ENCODE assay signal across 8 cellular contexts in the genomic region with DNA sequence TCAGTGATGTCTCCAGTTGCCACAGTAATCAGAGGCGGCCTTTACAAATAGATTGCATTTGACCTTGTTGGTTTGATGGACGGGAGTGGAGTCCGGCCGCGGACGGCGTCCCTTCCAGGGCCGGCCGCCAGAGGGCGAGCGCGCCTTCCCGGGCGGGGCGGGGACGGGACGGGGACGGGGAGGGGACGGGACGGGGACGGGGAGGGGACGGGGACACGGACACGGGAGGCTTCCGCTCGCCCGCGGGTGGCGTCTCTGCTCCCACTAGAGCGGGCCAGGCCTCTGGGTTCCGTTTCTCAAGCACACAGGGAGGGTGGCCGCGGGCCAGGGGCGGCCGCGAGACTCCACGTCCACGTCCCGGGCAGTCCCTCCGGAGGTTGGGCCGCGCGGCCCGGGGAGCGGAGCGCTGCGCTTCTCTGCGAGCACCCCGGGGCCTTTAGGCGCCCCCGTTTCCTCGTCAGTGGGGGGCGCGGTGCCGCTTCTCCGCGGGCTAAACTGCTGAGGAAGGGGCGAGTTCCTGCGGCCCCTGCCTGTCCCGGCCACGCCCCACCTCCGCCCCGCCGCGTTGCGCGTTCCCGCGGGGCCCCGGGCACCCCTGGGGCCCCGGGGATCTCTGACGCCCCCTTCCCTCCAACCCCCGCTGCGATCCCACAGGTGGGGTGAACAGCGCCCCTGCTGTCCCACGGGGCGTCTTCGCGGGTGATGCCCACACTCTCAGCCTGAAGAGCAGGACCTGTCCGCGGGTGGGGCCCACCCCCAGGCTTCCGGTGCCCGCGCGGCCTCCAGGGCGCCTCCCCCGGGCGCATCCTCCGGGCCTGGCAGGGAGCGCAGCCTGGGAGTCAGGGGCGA.
DNase-seq lines count a peak whose midpoint lies in the region; ATAC-seq, FAIRE-seq and TF ChIP-seq lines count a peak whose summit lies in the region.

No MANE protein-coding gene starts in this region.

- in situ Hi-C loops in ACHN (cut with HindIII; ENCODE audit: low pct_ligation_motif_present, low pct_unique_long_range_greater_than_20kb, low sequenced_read_pairs) = no loop called here

- no peak overlapping the region for H3K14ac ChIP-seq in H1 (ENCODE audit: insufficient read length)

- 0 out of 2 replicates have a peak overlapping the region, but pooled peaks have one; percentile 20 for H4K8ac ChIP-seq in H1 (ENCODE audit: extremely low read depth, insufficient read depth, low read length)

- CTCF ChIA-PET in H1 (lab: Charles Lee; ENCODE audit: partially characterized antibody) = interaction anchor here (0.6 to 2.2 kb wide), 22 partner anchors 8 to 604 kb away, joined by 3 to 14 read pairs (median 4); no protein-coding TSS in a partner anchor

- H2BK5ac ChIP-seq in H1 (ENCODE audit: low read depth, low read length) = no peak overlapping the region

- peaks cover 0 to 12% (median 8%) of the 10 kb centered on the region in 4 experiments; a peak in 6 of 7 replicates for H3K27me3 ChIP-seq in H1 (replicated peaks in 1 of 4; ENCODE audit: control insufficient read depth in 3 of 4, extremely low read depth in 1 of 4, insufficient read depth in 3 of 4, low read length in 3 of 4)

- H3K9ac ChIP-seq in H1 (replicated peaks in 1 of 4; ENCODE audit: extremely low read depth in 1 of 4, low read depth in 3 of 4, low read length in 3 of 4) = no peak overlapping the region

- TF ChIP-seq CTCF in H1 (IDR thresholded peaks at IDR 0.05; ENCODE audit: control extremely low read depth in 1 of 3, insufficient read depth in 1 of 3, low read depth in 1 of 3, low read length in 3 of 3) (peak; percentile 68 to 79 (median 70)), mesothelial cell of epicardium (IDR thresholded peaks at IDR 0.05; ENCODE audit: unreplicated experiment) (peak; percentile 88)

- H4K5ac ChIP-seq in H1 (ENCODE audit: insufficient read length, low read depth, low read length) = no peak overlapping the region

- TF ChIP-seq EP300 in H1 (IDR thresholded peaks at IDR 0.05; ENCODE audit: borderline replicate concordance in 1 of 2, low read depth in 2 of 2, low read length in 2 of 2) = no peak

- no peak overlapping the region for H2BK12ac ChIP-seq in H1 (ENCODE audit: low read depth, low read length)

- H3K4me3 Mint-ChIP-seq in mesothelial cell of epicardium = peak overlapping the region; percentile 60

- ATAC-seq in GM19035 (IDR thresholded peaks at IDR 0.05; ENCODE audit: unreplicated experiment) = peak; percentile 48

- H3K36me3 Mint-ChIP-seq in mesothelial cell of epicardium = no peaks in the 10 kb centered on the region

- peak overlapping the region; percentile 46 to 80 (median 60) for H3K4me3 ChIP-seq in H1 (ENCODE audit: extremely low read depth in 1 of 4, insufficient read depth in 2 of 4, low read depth in 3 of 4, low read length in 4 of 4)

- H3K4ac ChIP-seq in H1 (replicated peaks; ENCODE audit: insufficient read length, low read depth, low read length) = no peak overlapping the region

- no peaks in the 10 kb centered on the region for H3K79me2 ChIP-seq in H1 (ENCODE audit: control insufficient read depth in 1 of 2, insufficient read depth in 2 of 2, low read length in 2 of 2)

- no peak overlapping the region for H3K23ac ChIP-seq in H1 (ENCODE audit: insufficient read length)

- H3K79me1 ChIP-seq in H1 (ENCODE audit: low read depth, low read length) = no peaks in the 10 kb centered on the region

- DNase-seq in ACHN (peak; percentile 61), HuH-7.5 (ENCODE audit: low spot score) (peak; percentile 79), H1 (ENCODE audit: low read depth in 1 of 2, low spot score in 2 of 2) (peak in 1 of 2 experiments; percentile 88), mesothelial cell of epicardium (ENCODE audit: low spot score in 2 of 2, unreplicated experiment in 2 of 2) (peak; percentile 50 to 80), inferior parietal cortex (ENCODE audit: extremely low spot score) (no peak)
- peak; percentile 35 to 69 for DNase-seq in activated CD8-positive, alpha-beta memory T cell treated with anti-CD3 and anti-CD28 coated beads for 1 hour (ENCODE audit: extremely low read depth in 1 of 2, low read depth in 1 of 2)
- DNase-seq in stimulated activated CD8-positive, alpha-beta memory T cell treated with anti-CD3 and anti-CD28 coated beads, Interleukin-2, amount 100 ng/mL, for 48 hours (ENCODE audit: low read depth in 2 of 2) = peak; percentile 60 to 64

- peak overlapping the region; percentile 23 to 76 for H3K4me2 ChIP-seq in H1 (ENCODE audit: insufficient read depth in 1 of 2, low read depth in 2 of 2, low read length in 2 of 2)

- H3K56ac ChIP-seq in H1 (replicated peaks; ENCODE audit: insufficient read length, low read depth, low read length) = no peak overlapping the region

- no peak overlapping the region for H2AK5ac ChIP-seq in H1 (ENCODE audit: low read depth, low read length)

- H3K18ac ChIP-seq in H1 (ENCODE audit: extremely low read depth, low read length) = no peak overlapping the region

- no peaks in the 10 kb centered on the region for H4K20me1 ChIP-seq in H1 (replicated peaks in 1 of 2; ENCODE audit: control insufficient read depth in 1 of 2, insufficient read depth in 2 of 2, low read length in 2 of 2)

- POLR2A ChIA-PET in H1 (lab: Charles Lee; ENCODE audit: partially characterized antibody) = interaction anchor here (0.5 kb wide), 1 partner anchor 19 kb away, joined by 3 read pairs; no protein-coding TSS in a partner anchor

- H3K27me3 Mint-ChIP-seq in mesothelial cell of epicardium (ENCODE audit: low read depth) = peaks cover 46% of the 10 kb centered on the region

- no peak overlapping the region for H2BK20ac ChIP-seq in H1 (ENCODE audit: low read length)

- 0 out of 2 replicates have a peak overlapping the region, but pooled peaks have one; percentile 43 for H2AFZ ChIP-seq in H1 (ENCODE audit: low read length)

- H3K4me1 Mint-ChIP-seq in mesothelial cell of epicardium = peaks cover 6% of the 10 kb centered on the region

- H3K23me2 ChIP-seq in H1 (ENCODE audit: low read depth, low read length) = peaks cover 6% of the 10 kb centered on the region; the same call in 1 of the 2 replicates

- H3K4me1 ChIP-seq in H1 (replicated peaks in 1 of 4; ENCODE audit: control insufficient read depth in 3 of 4, insufficient read depth in 4 of 4, low read length in 3 of 4) = peaks cover 0 to 7% (median 5%) of the 10 kb centered on the region in 4 experiments; a peak in 4 of 7 replicates

- no peak overlapping the region for H3K27ac ChIP-seq in H1 (ENCODE audit: low read depth, low read length)

- H3K27ac Mint-ChIP-seq in mesothelial cell of epicardium = no peak overlapping the region

- no peak for FAIRE-seq in H1 (lab: Jason Lieb, UNC)

- no peak overlapping the region for H2BK15ac ChIP-seq in H1 (ENCODE audit: low read length)

- WGBS in H1 (ENCODE audit: extremely low coverage in 1 of 2, insufficient coverage in 1 of 2, insufficient read length in 1 of 2, insufficient replicate concordance in 2 of 2, low coverage in 1 of 2, low lambda C conversion rate in 2 of 2, missing lambda C conversion rate in 1 of 2), 2 experiments = 7% methylated on average over 55 of the region's 91 CpGs; no CpG with 5 or more reads in 1 of the 2 experiments

- H4K91ac ChIP-seq in H1 (replicated peaks; ENCODE audit: insufficient read length, low read length) = no peak overlapping the region

- TF ChIP-seq RAD21 in H1 (IDR thresholded peaks at IDR 0.05 in 1 of 2, conservative IDR thresholded peaks at IDR 0.05 in 1 of 2; ENCODE audit: low read depth in 2 of 2, low read length in 2 of 2) = peak; percentile 32 to 44; a peak in 3 of 4 replicates

- no peaks in the 10 kb centered on the region for H3K9me3 ChIP-seq in H1 (ENCODE audit: insufficient read depth in 2 of 2, low read depth in 1 of 2, low read length in 1 of 2)

- no peak overlapping the region for H2BK120ac ChIP-seq in H1 (replicated peaks; ENCODE audit: low read depth, low read length)

- no peak for TF ChIP-seq POLR2A in H1 (IDR thresholded peaks at IDR 0.05; ENCODE audit: control extremely low read depth in 1 of 2, low read depth in 2 of 2, low read length in 2 of 2)

- H3K9me3 Mint-ChIP-seq in mesothelial cell of epicardium = no peaks in the 10 kb centered on the region

- H3K36me3 ChIP-seq in H1 (ENCODE audit: control insufficient read depth in 2 of 4, insufficient read depth in 4 of 4, low read length in 3 of 4) = no peaks in the 10 kb centered on the region

TF ChIP-seq in H1, 55 proteins besides CTCF, POLR2A, EP300 and RAD21:
- TF ChIP-seq MAFK (IDR thresholded peaks at IDR 0.05; ENCODE audit: low read depth, low read length) (no peak), BACH1 (IDR thresholded peaks at IDR 0.05; ENCODE audit: low read length) (peak; percentile 24; the same call in 1 of the 2 replicates), KDM4A (IDR thresholded peaks at IDR 0.05; ENCODE audit: low read depth, low read length, severe bottlenecking) (peak; percentile 92), HDAC2 (IDR thresholded peaks at IDR 0.05; ENCODE audit: borderline replicate concordance in 1 of 2, low read depth in 2 of 2, low read length in 2 of 2) (0 out of 4 replicates have a peak, but pooled peaks of 1 of the 2 experiments have one; percentile 50)
